In the genomic region with DNA sequence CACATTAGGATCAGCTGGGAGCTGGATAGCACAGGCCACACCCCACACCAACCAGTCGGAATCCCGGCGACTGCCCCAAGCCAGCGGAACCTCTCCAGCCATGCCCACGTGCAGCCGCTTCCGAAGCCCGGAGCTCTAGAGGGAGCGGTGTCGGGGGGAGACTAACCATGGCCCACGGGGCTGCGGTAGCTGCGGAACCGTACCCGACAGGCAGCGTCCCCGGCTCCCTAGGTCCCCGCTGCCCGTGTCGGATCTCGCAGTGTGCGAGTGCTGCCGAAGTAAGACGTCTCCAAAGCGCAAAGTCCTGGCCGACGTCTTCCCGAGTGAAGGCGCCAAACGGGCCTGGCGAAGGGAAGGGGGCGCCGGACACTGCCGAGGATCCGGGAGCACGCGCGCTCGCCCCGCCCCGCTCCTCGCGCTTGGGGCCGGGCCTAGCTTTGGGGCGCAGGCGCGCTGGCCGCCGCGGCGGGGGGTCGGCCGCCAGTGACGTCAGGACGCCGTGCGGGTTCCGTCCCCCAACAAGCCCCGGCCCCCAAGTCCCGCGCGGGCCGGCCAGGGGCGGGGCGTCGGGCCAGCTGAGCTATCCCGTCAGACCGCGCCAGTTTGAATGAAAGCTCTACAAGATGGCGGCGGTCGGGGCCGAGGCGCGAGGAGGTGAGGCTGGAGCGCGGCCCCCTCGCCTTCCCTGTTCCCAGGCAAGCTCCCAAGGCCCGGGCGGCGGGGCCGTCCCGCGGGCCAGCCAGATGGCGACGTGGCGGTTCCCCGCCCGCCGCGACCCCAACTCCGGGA, we compare ENCODE assay signal across 1 cellular context.
TF ChIP-seq lines count a peak whose summit lies in the region.

Gene SUV39H2, plus strand, starts transcription at position 601 of the 789 bp plus-strand sequence. Its CDS starts 23 bp downstream, at position 624.

TF ChIP-seq in HepG2, 621 proteins besides CTCF, POLR2A, EP300 and RAD21 (continued from another document and continues in another):
- TF ChIP-seq ZNF407 (CRISPR knock-in tag; IDR thresholded peaks at IDR 0.05; ENCODE audit: not compliant biosample characterization) (peak; percentile 89), ZNF839 (CRISPR knock-in tag; IDR thresholded peaks at IDR 0.05; ENCODE audit: borderline replicate concordance) (no peak), KAT7 (CRISPR knock-in tag; IDR thresholded peaks at IDR 0.05; ENCODE audit: borderline replicate concordance) (no peak; the same call in 1 of the 2 replicates), ZXDC (CRISPR knock-in tag; IDR thresholded peaks at IDR 0.05) (peak; percentile 75; the same call in 1 of the 2 replicates), RFX3 (CRISPR knock-in tag; IDR thresholded peaks at IDR 0.05) (no peak), ZNF446 (CRISPR knock-in tag; IDR thresholded peaks at IDR 0.05) (peak; percentile 82), KAT8 (CRISPR knock-in tag; IDR thresholded peaks at IDR 0.05) (peak; percentile 80), ZBTB34 (CRISPR knock-in tag; IDR thresholded peaks at IDR 0.05) (peak; percentile 72; the same call in 1 of the 2 replicates), ZNF121 (CRISPR knock-in tag; IDR thresholded peaks at IDR 0.05) (peak; percentile 45; the same call in 1 of the 2 replicates), SRF (IDR thresholded peaks at IDR 0.05; ENCODE audit: low read depth, low read length) (no peak), ZNF569 (CRISPR knock-in tag; IDR thresholded peaks at IDR 0.05; ENCODE audit: borderline replicate concordance) (no peak), TARDBP (CRISPR knock-in tag; IDR thresholded peaks at IDR 0.05) (peak; percentile 87), MYC (CRISPR knock-in tag; IDR thresholded peaks at IDR 0.05; ENCODE audit: borderline replicate concordance) (peak; percentile 96), KDM3A (CRISPR knock-in tag; IDR thresholded peaks at IDR 0.05; ENCODE audit: low read depth) (0 out of 2 replicates have a peak, but pooled peaks have one; percentile 19), PLRG1 (conservative IDR thresholded peaks at IDR 0.05) (no peak), TAF1 (CRISPR knock-in tag; IDR thresholded peaks at IDR 0.05) (peak; percentile 84), JARID2 (CRISPR knock-in tag; IDR thresholded peaks at IDR 0.05; ENCODE audit: insufficient replicate concordance) (no peak), ZNF724P (CRISPR knock-in tag; IDR thresholded peaks at IDR 0.05; ENCODE audit: borderline replicate concordance) (peak; percentile 74; the same call in 1 of the 2 replicates), RFX1 (IDR thresholded peaks at IDR 0.05) (no peak), TFDP2 (CRISPR knock-in tag; IDR thresholded peaks at IDR 0.05) (peak; percentile 89), NCOA1 (CRISPR knock-in tag; IDR thresholded peaks at IDR 0.05) (0 out of 2 replicates have a peak, but pooled peaks have one; percentile 59), PHF8 (CRISPR knock-in tag; IDR thresholded peaks at IDR 0.05) (peak; percentile 95), PHF20 (CRISPR knock-in tag; IDR thresholded peaks at IDR 0.05) (peak; percentile 53; the same call in 1 of the 2 replicates)
- TF ChIP-seq, protein P1, sequence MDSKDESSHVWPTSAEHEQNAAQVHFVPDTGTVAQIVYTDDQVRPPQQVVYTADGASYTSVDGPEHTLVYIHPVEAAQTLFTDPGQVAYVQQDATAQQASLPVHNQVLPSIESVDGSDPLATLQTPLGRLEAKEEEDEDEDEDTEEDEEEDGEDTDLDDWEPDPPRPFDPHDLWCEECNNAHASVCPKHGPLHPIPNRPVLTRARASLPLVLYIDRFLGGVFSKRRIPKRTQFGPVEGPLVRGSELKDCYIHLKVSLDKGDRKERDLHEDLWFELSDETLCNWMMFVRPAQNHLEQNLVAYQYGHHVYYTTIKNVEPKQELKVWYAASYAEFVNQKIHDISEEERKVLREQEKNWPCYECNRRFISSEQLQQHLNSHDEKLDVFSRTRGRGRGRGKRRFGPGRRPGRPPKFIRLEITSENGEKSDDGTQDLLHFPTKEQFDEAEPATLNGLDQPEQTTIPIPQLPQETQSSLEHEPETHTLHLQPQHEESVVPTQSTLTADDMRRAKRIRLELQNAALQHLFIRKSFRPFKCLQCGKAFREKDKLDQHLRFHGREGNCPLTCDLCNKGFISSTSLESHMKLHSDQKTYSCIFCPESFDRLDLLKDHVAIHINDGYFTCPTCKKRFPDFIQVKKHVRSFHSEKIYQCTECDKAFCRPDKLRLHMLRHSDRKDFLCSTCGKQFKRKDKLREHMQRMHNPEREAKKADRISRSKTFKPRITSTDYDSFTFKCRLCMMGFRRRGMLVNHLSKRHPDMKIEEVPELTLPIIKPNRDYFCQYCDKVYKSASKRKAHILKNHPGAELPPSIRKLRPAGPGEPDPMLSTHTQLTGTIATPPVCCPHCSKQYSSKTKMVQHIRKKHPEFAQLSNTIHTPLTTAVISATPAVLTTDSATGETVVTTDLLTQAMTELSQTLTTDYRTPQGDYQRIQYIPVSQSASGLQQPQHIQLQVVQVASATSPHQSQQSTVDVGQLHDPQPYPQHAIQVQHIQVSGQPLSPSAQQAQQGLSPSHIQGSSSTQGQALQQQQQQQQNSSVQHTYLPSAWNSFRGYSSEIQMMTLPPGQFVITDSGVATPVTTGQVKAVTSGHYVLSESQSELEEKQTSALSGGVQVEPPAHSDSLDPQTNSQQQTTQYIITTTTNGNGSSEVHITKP (CRISPR knock-in tag; IDR thresholded peaks at IDR 0.05; ENCODE audit: low read depth): no peak
- TF ChIP-seq, protein P2, sequence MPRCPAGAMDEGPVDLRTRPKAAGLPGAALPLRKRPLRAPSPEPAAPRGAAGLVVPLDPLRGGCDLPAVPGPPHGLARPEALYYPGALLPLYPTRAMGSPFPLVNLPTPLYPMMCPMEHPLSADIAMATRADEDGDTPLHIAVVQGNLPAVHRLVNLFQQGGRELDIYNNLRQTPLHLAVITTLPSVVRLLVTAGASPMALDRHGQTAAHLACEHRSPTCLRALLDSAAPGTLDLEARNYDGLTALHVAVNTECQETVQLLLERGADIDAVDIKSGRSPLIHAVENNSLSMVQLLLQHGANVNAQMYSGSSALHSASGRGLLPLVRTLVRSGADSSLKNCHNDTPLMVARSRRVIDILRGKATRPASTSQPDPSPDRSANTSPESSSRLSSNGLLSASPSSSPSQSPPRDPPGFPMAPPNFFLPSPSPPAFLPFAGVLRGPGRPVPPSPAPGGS (CRISPR knock-in tag; IDR thresholded peaks at IDR 0.05): peak; percentile 96
- TF ChIP-seq, protein P3, sequence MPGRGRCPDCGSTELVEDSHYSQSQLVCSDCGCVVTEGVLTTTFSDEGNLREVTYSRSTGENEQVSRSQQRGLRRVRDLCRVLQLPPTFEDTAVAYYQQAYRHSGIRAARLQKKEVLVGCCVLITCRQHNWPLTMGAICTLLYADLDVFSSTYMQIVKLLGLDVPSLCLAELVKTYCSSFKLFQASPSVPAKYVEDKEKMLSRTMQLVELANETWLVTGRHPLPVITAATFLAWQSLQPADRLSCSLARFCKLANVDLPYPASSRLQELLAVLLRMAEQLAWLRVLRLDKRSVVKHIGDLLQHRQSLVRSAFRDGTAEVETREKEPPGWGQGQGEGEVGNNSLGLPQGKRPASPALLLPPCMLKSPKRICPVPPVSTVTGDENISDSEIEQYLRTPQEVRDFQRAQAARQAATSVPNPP (CRISPR knock-in tag; IDR thresholded peaks at IDR 0.05): peak; percentile 67; the same call in 1 of the 2 replicates
- TF ChIP-seq, protein P4, sequence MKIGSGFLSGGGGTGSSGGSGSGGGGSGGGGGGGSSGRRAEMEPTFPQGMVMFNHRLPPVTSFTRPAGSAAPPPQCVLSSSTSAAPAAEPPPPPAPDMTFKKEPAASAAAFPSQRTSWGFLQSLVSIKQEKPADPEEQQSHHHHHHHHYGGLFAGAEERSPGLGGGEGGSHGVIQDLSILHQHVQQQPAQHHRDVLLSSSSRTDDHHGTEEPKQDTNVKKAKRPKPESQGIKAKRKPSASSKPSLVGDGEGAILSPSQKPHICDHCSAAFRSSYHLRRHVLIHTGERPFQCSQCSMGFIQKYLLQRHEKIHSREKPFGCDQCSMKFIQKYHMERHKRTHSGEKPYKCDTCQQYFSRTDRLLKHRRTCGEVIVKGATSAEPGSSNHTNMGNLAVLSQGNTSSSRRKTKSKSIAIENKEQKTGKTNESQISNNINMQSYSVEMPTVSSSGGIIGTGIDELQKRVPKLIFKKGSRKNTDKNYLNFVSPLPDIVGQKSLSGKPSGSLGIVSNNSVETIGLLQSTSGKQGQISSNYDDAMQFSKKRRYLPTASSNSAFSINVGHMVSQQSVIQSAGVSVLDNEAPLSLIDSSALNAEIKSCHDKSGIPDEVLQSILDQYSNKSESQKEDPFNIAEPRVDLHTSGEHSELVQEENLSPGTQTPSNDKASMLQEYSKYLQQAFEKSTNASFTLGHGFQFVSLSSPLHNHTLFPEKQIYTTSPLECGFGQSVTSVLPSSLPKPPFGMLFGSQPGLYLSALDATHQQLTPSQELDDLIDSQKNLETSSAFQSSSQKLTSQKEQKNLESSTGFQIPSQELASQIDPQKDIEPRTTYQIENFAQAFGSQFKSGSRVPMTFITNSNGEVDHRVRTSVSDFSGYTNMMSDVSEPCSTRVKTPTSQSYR (CRISPR knock-in tag; IDR thresholded peaks at IDR 0.05; ENCODE audit: borderline replicate concordance): peak; percentile 74
